Comparison of ENCODE assay signal across 17 cellular contexts in the genomic region with DNA sequence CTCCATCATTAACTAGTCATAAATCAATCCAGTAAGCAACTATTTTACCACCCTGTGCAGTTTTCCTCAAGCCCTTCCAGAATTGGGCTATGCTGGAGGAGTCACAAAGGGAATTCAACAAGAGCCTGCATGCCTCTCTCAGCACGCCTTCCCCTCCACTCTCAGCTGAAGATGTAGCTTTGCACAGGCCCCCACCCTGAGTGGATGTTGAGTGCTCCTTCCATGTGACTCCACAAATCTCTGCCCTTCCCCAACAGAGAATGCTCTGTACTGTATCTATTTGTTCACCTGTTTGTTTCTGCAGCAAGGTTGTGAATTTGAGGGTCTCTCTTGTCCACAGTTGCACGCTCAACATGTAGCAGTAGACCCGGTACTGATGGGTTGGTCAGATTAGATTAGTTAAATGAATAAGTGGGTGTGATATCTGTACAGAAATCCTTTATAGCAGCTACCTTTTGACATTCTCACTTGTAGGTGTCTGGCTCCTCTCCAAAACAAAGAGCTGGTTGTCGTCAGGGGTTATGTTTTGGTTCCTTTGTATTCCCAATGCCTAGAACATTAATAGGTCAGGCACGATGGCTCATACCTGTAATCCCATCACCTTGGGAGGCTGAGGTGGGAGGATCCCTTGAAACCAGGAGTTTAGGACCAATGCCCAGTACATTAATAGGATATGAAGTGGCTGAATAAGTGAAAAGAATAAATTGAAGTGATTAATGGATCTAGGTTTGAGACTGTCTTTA.
A peak's percentile ranks its signal among the peaks of the same experiment; 100 is the strongest.
DNase-seq lines count a peak whose midpoint lies in the region; ATAC-seq, FAIRE-seq and TF ChIP-seq lines count a peak whose summit lies in the region.
"Had no signal": no experiment of that assay in that cellular context is flagged by ENCODE, and none has a peak within 500 bp of the region (broad histone marks: within the 10 kb centered on the region; RNA-seq: fewer than 3 reads in every experiment).

No MANE protein-coding gene starts in this region.

- no peak for FAIRE-seq in GM12892 (lab: Jason Lieb, UNC)
- FAIRE-seq: keratinocyte had no signal

- H3K36me3 Mint-ChIP-seq in progenitor cell of endocrine pancreas (ENCODE audit: insufficient read depth): no peaks in the 10 kb centered on the region
- H3K36me3 Mint-ChIP-seq: CD4-positive, CD25-positive, alpha-beta regulatory T cell had no signal

- no peak for TF ChIP-seq CTCF in progenitor cell of endocrine pancreas (IDR thresholded peaks at IDR 0.05; ENCODE audit: unreplicated experiment)

- H3K9me3 Mint-ChIP-seq in progenitor cell of endocrine pancreas (ENCODE audit: low read depth): no peaks in the 10 kb centered on the region
- H3K9me3 Mint-ChIP-seq: activated B cell treated with CpG ODN at 0.5 μM for 24 hours; stimulated activated naive CD8-positive, alpha-beta T cell treated with anti-CD3 and anti-CD28 coated beads, Interleukin-15, amount 100 ng/mL, for 72 hours had no signal

- H3K4me1 Mint-ChIP-seq in progenitor cell of endocrine pancreas (ENCODE audit: low read depth): peaks cover 16% of the 10 kb centered on the region
- H3K4me1 Mint-ChIP-seq: activated B cell treated with CpG ODN at 0.5 μM for 24 hours; CD4-positive, CD25-positive, alpha-beta regulatory T cell; central memory CD8-positive, alpha-beta T cell; stimulated activated naive CD8-positive, alpha-beta T cell treated with anti-CD3 and anti-CD28 coated beads, Interleukin-15, amount 100 ng/mL, for 72 hours had no signal

- no peak for TF ChIP-seq POLR2A in GM12892 (IDR thresholded peaks at IDR 0.05; ENCODE audit: low read depth, low read length)

- ATAC-seq in SK-N-SH treated with all-trans-retinoic acid at 6 μM for 48 hours (peak; percentile 33; the same call in 1 of the 3 replicates), HG03108 (IDR thresholded peaks at IDR 0.05; ENCODE audit: unreplicated experiment) (no peak)
- ATAC-seq: stimulated activated naive CD8-positive, alpha-beta T cell treated with anti-CD3 and anti-CD28 coated beads, Interleukin-15, amount 100 ng/mL, for 72 hours had no signal

- DNase-seq in NCI-H2227 (lab: John Stamatoyannopoulos, UW; ENCODE audit: unreplicated experiment): peak; percentile 42
- DNase-seq in NCI-H2227 treated with DMSO at 0.1 percent for 48 hours (lab: John Stamatoyannopoulos, UW): no peak
- peak; percentile 18 for DNase-seq in NCI-H2029 (lab: John Stamatoyannopoulos, UW)
- DNase-seq in progenitor cell of endocrine pancreas (ENCODE audit: low spot score, unreplicated experiment): no peak
- DNase-seq in SIG-M5 treated with dmso at 0.1 percent for 504 hours (lab: John Stamatoyannopoulos, UW; ENCODE audit: unreplicated experiment): no peak
- DNase-seq in GM12892 (ENCODE audit: insufficient read length): no peak
- DNase-seq: activated B cell treated with CpG ODN at 0.5 μM for 24 hours; CD4-positive, CD25-positive, alpha-beta regulatory T cell; effector memory CD4-positive, alpha-beta T cell; Kasumi-1; NCI-H1436 treated with DMSO at 0.1 percent for 48 hours; stimulated activated naive CD8-positive, alpha-beta T cell treated with anti-CD3 and anti-CD28 coated beads, Interleukin-15, amount 100 ng/mL, for 72 hours; T-helper 2 cell had no signal

- H3K27ac Mint-ChIP-seq in progenitor cell of endocrine pancreas: peak overlapping the region; percentile 41
- H3K27ac Mint-ChIP-seq: activated B cell treated with CpG ODN at 0.5 μM for 24 hours; CD4-positive, CD25-positive, alpha-beta regulatory T cell had no signal

- no peak overlapping the region for H3K4me3 Mint-ChIP-seq in progenitor cell of endocrine pancreas (ENCODE audit: low read depth)
- H3K4me3 Mint-ChIP-seq: activated B cell treated with CpG ODN at 0.5 μM for 24 hours; CD4-positive, CD25-positive, alpha-beta regulatory T cell; central memory CD8-positive, alpha-beta T cell; stimulated activated naive CD8-positive, alpha-beta T cell treated with anti-CD3 and anti-CD28 coated beads, Interleukin-15, amount 100 ng/mL, for 72 hours had no signal

- peaks cover 4% of the 10 kb centered on the region for H3K27me3 Mint-ChIP-seq in progenitor cell of endocrine pancreas
- H3K27me3 Mint-ChIP-seq: CD4-positive, CD25-positive, alpha-beta regulatory T cell had no signal

TF ChIP-seq in SK-N-SH treated with all-trans-retinoic acid at 6 μM for 48 hours, 23 proteins besides CTCF, POLR2A, EP300 and RAD21 (continues in another document):
- TF ChIP-seq ZNF565 (CRISPR knock-in tag; conservative IDR thresholded peaks at IDR 0.05; ENCODE audit: low read depth) (no peak), ISL1 (CRISPR knock-in tag; IDR thresholded peaks at IDR 0.05) (no peak), ARNTL (CRISPR knock-in tag; IDR thresholded peaks at IDR 0.05; ENCODE audit: borderline replicate concordance, low read depth) (no peak), RARB (CRISPR knock-in tag; IDR thresholded peaks at IDR 0.05) (no peak), PPARA (CRISPR knock-in tag; IDR thresholded peaks at IDR 0.05; ENCODE audit: borderline replicate concordance) (no peak), ZNF70 (CRISPR knock-in tag; IDR thresholded peaks at IDR 0.05) (no peak), TCF4 (CRISPR knock-in tag; IDR thresholded peaks at IDR 0.05; ENCODE audit: borderline replicate concordance) (no peak), ZFP3 (CRISPR knock-in tag; IDR thresholded peaks at IDR 0.05) (no peak), ESRRG (CRISPR knock-in tag; IDR thresholded peaks at IDR 0.05) (no peak), BACH2 (CRISPR knock-in tag; IDR thresholded peaks at IDR 0.05; ENCODE audit: borderline replicate concordance) (no peak), SNAI2 (CRISPR knock-in tag; IDR thresholded peaks at IDR 0.05) (no peak), ZFP30 (CRISPR knock-in tag; IDR thresholded peaks at IDR 0.05) (no peak), CSDC2 (CRISPR knock-in tag; IDR thresholded peaks at IDR 0.05) (no peak)
- TF ChIP-seq, protein P1, sequence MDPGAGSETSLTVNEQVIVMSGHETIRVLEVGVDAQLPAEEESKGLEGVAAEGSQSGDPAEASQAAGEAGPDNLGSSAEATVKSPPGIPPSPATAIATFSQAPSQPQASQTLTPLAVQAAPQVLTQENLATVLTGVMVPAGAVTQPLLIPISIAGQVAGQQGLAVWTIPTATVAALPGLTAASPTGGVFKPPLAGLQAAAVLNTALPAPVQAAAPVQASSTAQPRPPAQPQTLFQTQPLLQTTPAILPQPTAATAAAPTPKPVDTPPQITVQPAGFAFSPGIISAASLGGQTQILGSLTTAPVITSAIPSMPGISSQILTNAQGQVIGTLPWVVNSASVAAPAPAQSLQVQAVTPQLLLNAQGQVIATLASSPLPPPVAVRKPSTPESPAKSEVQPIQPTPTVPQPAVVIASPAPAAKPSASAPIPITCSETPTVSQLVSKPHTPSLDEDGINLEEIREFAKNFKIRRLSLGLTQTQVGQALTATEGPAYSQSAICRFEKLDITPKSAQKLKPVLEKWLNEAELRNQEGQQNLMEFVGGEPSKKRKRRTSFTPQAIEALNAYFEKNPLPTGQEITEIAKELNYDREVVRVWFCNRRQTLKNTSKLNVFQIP (CRISPR knock-in tag; IDR thresholded peaks at IDR 0.05; ENCODE audit: borderline replicate concordance, low read depth): no peak
- TF ChIP-seq, protein P2, sequence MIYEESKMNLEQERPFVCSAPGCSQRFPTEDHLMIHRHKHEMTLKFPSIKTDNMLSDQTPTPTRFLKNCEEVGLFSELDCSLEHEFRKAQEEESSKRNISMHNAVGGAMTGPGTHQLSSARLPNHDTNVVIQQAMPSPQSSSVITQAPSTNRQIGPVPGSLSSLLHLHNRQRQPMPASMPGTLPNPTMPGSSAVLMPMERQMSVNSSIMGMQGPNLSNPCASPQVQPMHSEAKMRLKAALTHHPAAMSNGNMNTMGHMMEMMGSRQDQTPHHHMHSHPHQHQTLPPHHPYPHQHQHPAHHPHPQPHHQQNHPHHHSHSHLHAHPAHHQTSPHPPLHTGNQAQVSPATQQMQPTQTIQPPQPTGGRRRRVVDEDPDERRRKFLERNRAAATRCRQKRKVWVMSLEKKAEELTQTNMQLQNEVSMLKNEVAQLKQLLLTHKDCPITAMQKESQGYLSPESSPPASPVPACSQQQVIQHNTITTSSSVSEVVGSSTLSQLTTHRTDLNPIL (CRISPR knock-in tag; IDR thresholded peaks at IDR 0.05; ENCODE audit: low read depth): no peak
- TF ChIP-seq, protein P3, sequence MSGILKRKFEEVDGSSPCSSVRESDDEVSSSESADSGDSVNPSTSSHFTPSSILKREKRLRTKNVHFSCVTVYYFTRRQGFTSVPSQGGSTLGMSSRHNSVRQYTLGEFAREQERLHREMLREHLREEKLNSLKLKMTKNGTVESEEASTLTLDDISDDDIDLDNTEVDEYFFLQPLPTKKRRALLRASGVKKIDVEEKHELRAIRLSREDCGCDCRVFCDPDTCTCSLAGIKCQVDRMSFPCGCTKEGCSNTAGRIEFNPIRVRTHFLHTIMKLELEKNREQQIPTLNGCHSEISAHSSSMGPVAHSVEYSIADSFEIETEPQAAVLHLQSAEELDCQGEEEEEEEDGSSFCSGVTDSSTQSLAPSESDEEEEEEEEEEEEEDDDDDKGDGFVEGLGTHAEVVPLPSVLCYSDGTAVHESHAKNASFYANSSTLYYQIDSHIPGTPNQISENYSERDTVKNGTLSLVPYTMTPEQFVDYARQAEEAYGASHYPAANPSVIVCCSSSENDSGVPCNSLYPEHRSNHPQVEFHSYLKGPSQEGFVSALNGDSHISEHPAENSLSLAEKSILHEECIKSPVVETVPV (CRISPR knock-in tag; IDR thresholded peaks at IDR 0.05): no peak
- TF ChIP-seq, protein P4, sequence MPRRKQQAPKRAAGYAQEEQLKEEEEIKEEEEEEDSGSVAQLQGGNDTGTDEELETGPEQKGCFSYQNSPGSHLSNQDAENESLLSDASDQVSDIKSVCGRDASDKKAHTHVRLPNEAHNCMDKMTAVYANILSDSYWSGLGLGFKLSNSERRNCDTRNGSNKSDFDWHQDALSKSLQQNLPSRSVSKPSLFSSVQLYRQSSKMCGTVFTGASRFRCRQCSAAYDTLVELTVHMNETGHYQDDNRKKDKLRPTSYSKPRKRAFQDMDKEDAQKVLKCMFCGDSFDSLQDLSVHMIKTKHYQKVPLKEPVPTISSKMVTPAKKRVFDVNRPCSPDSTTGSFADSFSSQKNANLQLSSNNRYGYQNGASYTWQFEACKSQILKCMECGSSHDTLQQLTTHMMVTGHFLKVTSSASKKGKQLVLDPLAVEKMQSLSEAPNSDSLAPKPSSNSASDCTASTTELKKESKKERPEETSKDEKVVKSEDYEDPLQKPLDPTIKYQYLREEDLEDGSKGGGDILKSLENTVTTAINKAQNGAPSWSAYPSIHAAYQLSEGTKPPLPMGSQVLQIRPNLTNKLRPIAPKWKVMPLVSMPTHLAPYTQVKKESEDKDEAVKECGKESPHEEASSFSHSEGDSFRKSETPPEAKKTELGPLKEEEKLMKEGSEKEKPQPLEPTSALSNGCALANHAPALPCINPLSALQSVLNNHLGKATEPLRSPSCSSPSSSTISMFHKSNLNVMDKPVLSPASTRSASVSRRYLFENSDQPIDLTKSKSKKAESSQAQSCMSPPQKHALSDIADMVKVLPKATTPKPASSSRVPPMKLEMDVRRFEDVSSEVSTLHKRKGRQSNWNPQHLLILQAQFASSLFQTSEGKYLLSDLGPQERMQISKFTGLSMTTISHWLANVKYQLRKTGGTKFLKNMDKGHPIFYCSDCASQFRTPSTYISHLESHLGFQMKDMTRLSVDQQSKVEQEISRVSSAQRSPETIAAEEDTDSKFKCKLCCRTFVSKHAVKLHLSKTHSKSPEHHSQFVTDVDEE (CRISPR knock-in tag; IDR thresholded peaks at IDR 0.05): no peak

Comparison
In these comparisons a context has a peak if more than half of its experiments do, and no peak if none do; other contexts are left out.
1. DNase-seq: peak in NCI-H2227 (single experiment) and NCI-H2029 (single experiment); none in NCI-H2227 treated with DMSO at 0.1 percent for 48 hours (single experiment), progenitor cell of endocrine pancreas (single experiment), SIG-M5 treated with dmso at 0.1 percent for 504 hours (single experiment) and GM12892 (single experiment).